16 cellular contexts compared by ENCODE assay signal in the genomic region with DNA sequence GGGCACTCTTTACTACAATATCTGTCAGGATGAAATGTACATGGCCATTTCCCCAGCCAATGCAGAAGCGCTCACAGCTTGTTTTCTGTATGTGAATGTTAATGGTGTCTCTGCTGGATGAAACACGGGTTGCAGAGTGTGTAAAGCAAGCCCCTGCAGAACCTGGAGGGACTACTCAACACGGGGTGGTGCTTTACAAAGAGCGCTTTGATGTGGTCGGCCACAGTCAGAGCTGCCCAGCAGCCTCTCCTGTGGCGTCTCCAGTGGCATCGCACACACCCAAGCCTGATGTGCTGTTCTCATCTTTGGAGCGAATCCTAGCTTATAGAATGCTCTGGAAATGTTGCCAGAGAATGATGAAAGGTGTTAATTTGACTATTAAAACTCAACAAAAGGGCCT.
"Had no signal": no experiment of that assay in that cellular context is flagged by ENCODE, and none has a peak within 500 bp of the region (broad histone marks: within the 10 kb centered on the region; RNA-seq: fewer than 3 reads in every experiment).

No MANE protein-coding gene starts in this region.

- H3K4me3 ChIP-seq: heart left ventricle, pancreas, stomach, thyroid gland, upper lobe of left lung, uterus had no signal

- H3K36me3 ChIP-seq: heart left ventricle, pancreas, stomach, thyroid gland, upper lobe of left lung, uterus had no signal

- ATAC-seq: effector memory CD8-positive, alpha-beta T cell; heart left ventricle; pancreas; right cardiac atrium had no signal

- DNase-seq: effector memory CD8-positive, alpha-beta T cell; erythroblast; heart left ventricle; hypothalamus; kidney glomerular epithelial cell; natural killer cell; nucleus accumbens; pancreas; right cardiac atrium; small intestine; stimulated activated CD4-positive, alpha-beta T cell treated with anti-CD3 and anti-CD28 coated beads, Interleukin-12 subunit alpha, Interleukin-12 subunit beta, amount 100 ng/mL, for 4 hours; stimulated activated naive CD4-positive, alpha-beta T cell; stomach; thyroid gland; upper lobe of left lung; uterus had no signal

- H3K4me1 ChIP-seq: heart left ventricle, pancreas, stomach, thyroid gland, upper lobe of left lung, uterus had no signal

- H3K27me3 ChIP-seq: heart left ventricle, pancreas, stomach, thyroid gland, upper lobe of left lung, uterus had no signal

- H3K9me3 ChIP-seq: heart left ventricle, pancreas, stomach, thyroid gland, upper lobe of left lung, uterus had no signal

- H3K27ac ChIP-seq: heart left ventricle, pancreas, stomach, thyroid gland, upper lobe of left lung, uterus had no signal
